ENCODE assay signal across 8 cellular contexts in the genomic region with DNA sequence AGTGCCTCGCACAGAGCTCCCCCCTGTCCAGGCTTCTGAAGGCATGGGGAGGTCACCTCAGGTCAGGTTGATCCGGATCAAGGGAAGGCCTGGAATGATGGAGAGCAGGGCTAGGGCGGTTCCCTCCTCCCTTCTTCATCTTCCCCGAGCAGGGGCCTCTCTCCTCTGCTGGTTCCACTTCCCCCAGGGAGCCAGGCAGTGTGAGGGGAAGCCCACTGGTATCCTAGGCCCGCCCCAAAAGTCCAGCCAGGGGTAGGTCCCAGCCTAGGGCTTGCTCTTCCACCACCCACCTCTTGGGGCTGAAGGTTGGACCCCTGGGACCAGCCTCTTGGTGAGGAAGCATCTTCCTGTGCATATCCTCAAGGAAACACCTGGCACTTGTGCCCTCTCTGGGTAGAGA. TPM values are rescaled to one million over a fixed set of nuclear protein-coding genes. Genes with fewer than 3 reads are reported as not detected.
DNase-seq lines count a peak whose midpoint lies in the region; ATAC-seq and TF ChIP-seq lines count a peak whose summit lies in the region.

No MANE protein-coding gene starts in this region.

- no peaks in the 10 kb centered on the region for H3K9me2 ChIP-seq in Karpas-422 (replicated peaks; ENCODE audit: insufficient read depth, low read length)

- TF ChIP-seq CTCF in neural progenitor cell (IDR thresholded peaks at IDR 0.05) (no peak), omental fat pad (IDR thresholded peaks at IDR 0.05) (no peak)

- peaks cover 10% of the 10 kb centered on the region; the same call in 1 of the 2 replicates for H4K20me1 ChIP-seq in Karpas-422 (ENCODE audit: insufficient read depth, low read depth, low read length)
- peaks cover 55% of the 10 kb centered on the region for H4K20me1 ChIP-seq in neural progenitor cell (ENCODE audit: low read depth)

- ATAC-seq in omental fat pad (ENCODE audit: low FRiP score) = no peak

- H3F3A ChIP-seq in neural progenitor cell (ENCODE audit: low read depth) = peaks cover 38% of the 10 kb centered on the region

- H3K4me3 Mint-ChIP-seq in neural progenitor cell = peak overlapping the region; percentile 95

- H3K9ac ChIP-seq in Karpas-422 (ENCODE audit: low read length) (peak overlapping the region; percentile 83), neural progenitor cell (peak overlapping the region; percentile 15)

- H3K4me2 ChIP-seq in Karpas-422 (ENCODE audit: low read depth, low read length, poor library complexity, severe bottlenecking) (peak overlapping the region; percentile 92), neural progenitor cell (peak overlapping the region; percentile 99)

- H3K9me3 ChIP-seq in Karpas-422 (ENCODE audit: low read length) (no peaks in the 10 kb centered on the region), neural progenitor cell (ENCODE audit: low read depth) (no peaks in the 10 kb centered on the region)

- H2AFZ ChIP-seq in Karpas-422 (ENCODE audit: low read length) = no peak overlapping the region
- no peak overlapping the region for H2AFZ ChIP-seq in neural progenitor cell (replicated peaks)

- H3K27me3 ChIP-seq in Karpas-422 (ENCODE audit: low read length) (no peaks in the 10 kb centered on the region), neural progenitor cell (no peaks in the 10 kb centered on the region)

- H3K4me3 ChIP-seq in Karpas-422 (ENCODE audit: low read length) (peak overlapping the region; percentile 85), neural progenitor cell (peak overlapping the region; percentile 90)

- H3K27ac ChIP-seq in Karpas-422 (ENCODE audit: low read length) (peak overlapping the region; percentile 54), neural progenitor cell (no peak overlapping the region)

- H3K4me1 Mint-ChIP-seq in neural progenitor cell = peaks cover 31% of the 10 kb centered on the region

- peaks cover 11% of the 10 kb centered on the region for H3K27me3 Mint-ChIP-seq in neural progenitor cell (ENCODE audit: insufficient read depth, low read depth)

- peaks cover 14% of the 10 kb centered on the region; the same call in 1 of the 2 replicates for H3K36me3 ChIP-seq in Karpas-422 (ENCODE audit: insufficient read depth, low read length)
- no peaks in the 10 kb centered on the region for H3K36me3 ChIP-seq in neural progenitor cell

- H3K9me3 Mint-ChIP-seq in neural progenitor cell = no peaks in the 10 kb centered on the region

- H3K4me1 ChIP-seq in Karpas-422 (ENCODE audit: low read length) (peaks cover 46% of the 10 kb centered on the region), neural progenitor cell (peaks cover 36% of the 10 kb centered on the region)

- H3K36me3 Mint-ChIP-seq in neural progenitor cell = peaks cover 8% of the 10 kb centered on the region

- H3K79me2 ChIP-seq in Karpas-422 (ENCODE audit: low read length) = peaks cover 18% of the 10 kb centered on the region
- peaks cover 26% of the 10 kb centered on the region for H3K79me2 ChIP-seq in neural progenitor cell (ENCODE audit: low read depth)

- peak overlapping the region; percentile 21 for H3K27ac Mint-ChIP-seq in neural progenitor cell

- DNase-seq in CD1c-positive myeloid dendritic cell (ENCODE audit: extremely low spot score) = peak; percentile 49
- peak; percentile 62 for DNase-seq in Karpas-422
- DNase-seq in dermis blood vessel endothelial cell = peak; percentile 62
- peak; percentile 46 for DNase-seq in neural progenitor cell (ENCODE audit: low spot score)
- DNase-seq in omental fat pad (ENCODE audit: low spot score) = no peak
- DNase-seq in NCI-H2081 treated with DMSO at 0.1 percent for 48 hours (lab: John Stamatoyannopoulos, UW) = no peak
- no peak for DNase-seq in KG1 (lab: John Stamatoyannopoulos, UW)
- no peak for DNase-seq in kidney glomerular epithelial cell (lab: John Stamatoyannopoulos, UW)

RNA-seq across cellular contexts. Expression of a gene that starts 16.4 kb away (rescaled TPM):
- total RNA-seq in Karpas-422 (2014; rRNA removed; shearing (Covaris generic); ENCODE audit: low replicate concordance) = 0.25 and 1.2 TPM in 2 replicates
- total RNA-seq in dermis blood vessel endothelial cell = 0.84 and 1.2 TPM in 2 replicates
- 1.0 TPM in 2 replicates for total RNA-seq in neural progenitor cell (ENCODE audit: low replicate concordance)
- total RNA-seq in omental fat pad = under 1 TPM in 3 of 4 donors, not detected in 1; 0.31 to 0.93 (median 0.72) TPM

RNA-seq across cellular contexts. Expression of a gene that starts 16.5 kb away (rescaled TPM):
- total RNA-seq in Karpas-422 (2014; rRNA removed; shearing (Covaris generic); ENCODE audit: low replicate concordance) = 25.0 and 30.6 TPM in 2 replicates
- total RNA-seq in dermis blood vessel endothelial cell (20.6 and 39.7 TPM in 2 replicates), neural progenitor cell (ENCODE audit: low replicate concordance) (5.2 and 28.1 TPM in 2 replicates), omental fat pad (10 to 100 TPM; 15.7 to 26.3 (median 21.0) TPM)

RNA-seq across cellular contexts. Expression of a gene that starts 16.9 kb away (rescaled TPM):
- total RNA-seq in Karpas-422 (2014; rRNA removed; shearing (Covaris generic); ENCODE audit: low replicate concordance) = 66.2 and 102 TPM in 2 replicates
- total RNA-seq in dermis blood vessel endothelial cell (38.5 and 40.2 TPM in 2 replicates), neural progenitor cell (ENCODE audit: low replicate concordance) (63.2 and 106 TPM in 2 replicates), omental fat pad (10 to 100 TPM in 2 of 4 donors, 1 to 10 TPM in 2; 2.7 to 14.1 (median 8.6) TPM)

RNA-seq across cellular contexts. Expression of a gene that starts 27.6 kb away (rescaled TPM):
- total RNA-seq in Karpas-422 (2014; rRNA removed; shearing (Covaris generic); ENCODE audit: low replicate concordance) = 18.7 and 30.5 TPM in 2 replicates
- total RNA-seq in dermis blood vessel endothelial cell (0.09 TPM in 1 of 2 replicates, not detected in the other), neural progenitor cell (ENCODE audit: low replicate concordance) (0.37 and 6.6 TPM in 2 replicates), omental fat pad (1 to 10 TPM in 1 of 4 donors, under 1 TPM in 1, not detected in 2; 0.24 to 1.9 TPM)

RNA-seq across cellular contexts. Expression of a gene that starts 30.6 kb away (rescaled TPM):
- 36.4 and 53.6 TPM in 2 replicates for total RNA-seq in Karpas-422 (2014; rRNA removed; shearing (Covaris generic); ENCODE audit: low replicate concordance)
- total RNA-seq in dermis blood vessel endothelial cell (32.7 and 42.4 TPM in 2 replicates), neural progenitor cell (ENCODE audit: low replicate concordance) (43.1 and 94.8 TPM in 2 replicates), omental fat pad (10 to 100 TPM; 21.2 to 52.8 (median 34.8) TPM)

Comparison
In these comparisons a context has a peak if more than half of its experiments do, and no peak if none do; other contexts are left out.
1. DNase-seq: peak in CD1c-positive myeloid dendritic cell (single experiment), Karpas-422 (single experiment), dermis blood vessel endothelial cell (single experiment) and neural progenitor cell (single experiment); none in omental fat pad (single experiment), NCI-H2081 treated with DMSO at 0.1 percent for 48 hours (single experiment), KG1 (single experiment) and kidney glomerular epithelial cell (single experiment).